In genomic region chr2:16682431-16683130, GRCh38 we compare ENCODE assay signal across 19 cellular contexts.
"Had no signal": no experiment of that assay in that cellular context is flagged by ENCODE, and none has a peak within 500 bp of the region (broad histone marks: within the 10 kb centered on the region; RNA-seq: fewer than 3 reads in every experiment).

No MANE protein-coding gene starts in this region.

- H3K27me3 ChIP-seq: testis, upper lobe of right lung had no signal

- H3K27ac Mint-ChIP-seq: activated CD4-positive, alpha-beta T cell treated with anti-CD3 and anti-CD28 coated beads, Interleukin-2, amount 10 ng/mL, durations not matched to agents 7 days and 5 days; activated naive CD8-positive, alpha-beta T cell treated with anti-CD3 and anti-CD28 coated beads, Interleukin-2, amount 10 ng/mL, durations not matched to agents 7 days and 5 days; activated T-helper 1 cell treated with anti-CD3 and anti-CD28 coated beads, Interleukin-12 subunit alpha, Interleukin-12 subunit beta, Interleukin-2, Interleukin-4 antibody, amounts not matched to agents 30 ng/mL and 10 ng/mL and 1 ng/mL, durations not matched to agents 14 hours and 24 hours and 36 hours; effector memory CD8-positive, alpha-beta T cell; naive thymus-derived CD4-positive, alpha-beta T cell; stimulated activated naive CD8-positive, alpha-beta T cell treated with anti-CD3 and anti-CD28 coated beads, Interleukin-15, Interleukin-2, amounts not matched to agents 100 ng/mL and 50 ng/mL, for 24 hours had no signal

- H3K36me3 ChIP-seq: lower lobe of right lung, upper lobe of right lung had no signal

- H3K36me3 Mint-ChIP-seq: activated naive CD8-positive, alpha-beta T cell treated with anti-CD3 and anti-CD28 coated beads, Interleukin-2, amount 10 ng/mL, durations not matched to agents 7 days and 5 days had no signal

- H3K4me3 Mint-ChIP-seq: activated CD4-positive, alpha-beta T cell treated with anti-CD3 and anti-CD28 coated beads, Interleukin-2, amount 10 ng/mL, durations not matched to agents 7 days and 5 days; activated naive CD8-positive, alpha-beta T cell treated with anti-CD3 and anti-CD28 coated beads, Interleukin-2, amount 10 ng/mL, durations not matched to agents 7 days and 5 days; activated T-helper 1 cell treated with anti-CD3 and anti-CD28 coated beads, Interleukin-12 subunit alpha, Interleukin-12 subunit beta, Interleukin-2, Interleukin-4 antibody, amounts not matched to agents 30 ng/mL and 10 ng/mL and 1 ng/mL, durations not matched to agents 14 hours and 24 hours and 36 hours; effector memory CD8-positive, alpha-beta T cell; stimulated activated naive CD8-positive, alpha-beta T cell treated with anti-CD3 and anti-CD28 coated beads, Interleukin-15, Interleukin-2, amounts not matched to agents 100 ng/mL and 50 ng/mL, for 24 hours had no signal

- H3K27me3 Mint-ChIP-seq: activated naive CD8-positive, alpha-beta T cell treated with anti-CD3 and anti-CD28 coated beads, Interleukin-2, amount 10 ng/mL, durations not matched to agents 7 days and 5 days had no signal

- H3K4me1 Mint-ChIP-seq: activated CD4-positive, alpha-beta T cell treated with anti-CD3 and anti-CD28 coated beads, Interleukin-2, amount 10 ng/mL, durations not matched to agents 7 days and 5 days; activated naive CD8-positive, alpha-beta T cell treated with anti-CD3 and anti-CD28 coated beads, Interleukin-2, amount 10 ng/mL, durations not matched to agents 7 days and 5 days; naive thymus-derived CD4-positive, alpha-beta T cell had no signal

- DNase-seq: activated CD4-positive, alpha-beta T cell treated with anti-CD3 and anti-CD28 coated beads, Interleukin-2, amount 10 ng/mL, durations not matched to agents 7 days and 5 days; activated naive CD4-positive, alpha-beta T cell; activated naive CD8-positive, alpha-beta T cell treated with anti-CD3 and anti-CD28 coated beads, Interleukin-2, amount 10 ng/mL, durations not matched to agents 7 days and 5 days; dermis blood vessel endothelial cell; effector memory CD8-positive, alpha-beta T cell; hippocampal formation; lower lobe of right lung; midbrain; naive thymus-derived CD4-positive, alpha-beta T cell; right cardiac atrium; stimulated activated CD4-positive, alpha-beta T cell treated with anti-CD3 and anti-CD28 coated beads, Interleukin-4, amount 100 ng/mL, for 4 hours; stimulated activated CD8-positive, alpha-beta memory T cell treated with anti-CD3 and anti-CD28 coated beads, Interleukin-4, amount 100 ng/mL, for 48 hours; T-helper 9 cell; testis; upper lobe of right lung had no signal

- H3K4me1 ChIP-seq: lower lobe of right lung, testis, upper lobe of right lung had no signal

- H3K9me3 ChIP-seq: testis had no signal

- H3K27ac ChIP-seq: epithelial cell of prostate, lower lobe of right lung, testis, upper lobe of right lung had no signal

- H3K9me3 Mint-ChIP-seq: effector memory CD8-positive, alpha-beta T cell had no signal

- ATAC-seq: effector memory CD8-positive, alpha-beta T cell; naive thymus-derived CD4-positive, alpha-beta T cell; upper lobe of right lung had no signal

- H3K4me3 ChIP-seq: lower lobe of right lung, smooth muscle cell, testis, upper lobe of right lung had no signal
